ENCODE assay signal across 15 cellular contexts in genomic region chr2:221614274-221614673, GRCh38. TPM values are rescaled to one million over a fixed set of nuclear protein-coding genes. Genes with fewer than 3 reads are reported as not detected.
DNase-seq lines count a peak whose midpoint lies in the region; ATAC-seq and TF ChIP-seq lines count a peak whose summit lies in the region.
"Had no signal": no experiment of that assay in that cellular context is flagged by ENCODE, and none has a peak within 500 bp of the region (broad histone marks: within the 10 kb centered on the region; RNA-seq: fewer than 3 reads in every experiment).

No MANE protein-coding gene starts in this region.

- H3K36me3 ChIP-seq in endodermal cell (ENCODE audit: control insufficient read depth, insufficient read depth, low read length) (no peaks in the 10 kb centered on the region), mesendoderm (ENCODE audit: control insufficient read depth, insufficient read depth, low read length) (no peaks in the 10 kb centered on the region)
- H3K36me3 ChIP-seq: HAP-1 had no signal

- WGBS in endodermal cell (ENCODE audit: insufficient coverage in 1 of 2, insufficient read length in 1 of 2), 2 experiments = 77 to 92% methylated on average over 6 of the region's 6 CpGs
- no CpG with 5 or more reads among the region's 6 CpGs for WGBS in mesendoderm (ENCODE audit: extremely low coverage, insufficient coverage, low lambda C conversion rate)

- H3K27ac ChIP-seq in endodermal cell (ENCODE audit: low read depth, low read length) (no peak overlapping the region), mesendoderm (ENCODE audit: low read depth, low read length) (no peak overlapping the region)
- H3K27ac ChIP-seq: C4-2B, KMS-11 had no signal

- no peak overlapping the region for H3K4me2 ChIP-seq in mesendoderm (ENCODE audit: low read length)
- H3K4me2 ChIP-seq: KMS-11 had no signal

- H3K9me3 Mint-ChIP-seq in endodermal cell = no peaks in the 10 kb centered on the region
- H3K9me3 Mint-ChIP-seq: CD4-positive, alpha-beta T cell had no signal

- H3K4me3 ChIP-seq in endodermal cell (ENCODE audit: low read length) (no peak overlapping the region), mesendoderm (ENCODE audit: low read length) (no peak overlapping the region)
- H3K4me3 ChIP-seq: HAP-1 had no signal

- H3K23ac ChIP-seq in mesendoderm (ENCODE audit: low read length) = peak overlapping the region; percentile 80

- H2BK120ac ChIP-seq in mesendoderm (ENCODE audit: low read depth, low read length) = no peak overlapping the region

- peak; percentile 4 for DNase-seq in DMS53 treated with DMSO at 0.1 percent for 48 hours (lab: John Stamatoyannopoulos, UW; ENCODE audit: unreplicated experiment)
- peak; percentile 7 for DNase-seq in NCI-H510A treated with DMSO at 0.1 percent for 48 hours (lab: John Stamatoyannopoulos, UW)
- no peak for DNase-seq in endodermal cell
- DNase-seq in mesendoderm = peak; percentile 9
- DNase-seq in DMS153 (lab: John Stamatoyannopoulos, UW) = no peak
- no peak for DNase-seq in retina
- DNase-seq: AML-193; CD4-positive, alpha-beta T cell; DMS79; GDM1 had no signal

- H3K79me1 ChIP-seq in mesendoderm (ENCODE audit: low read length) = no peaks in the 10 kb centered on the region

- H3K36me3 Mint-ChIP-seq in endodermal cell (ENCODE audit: low read depth) = no peaks in the 10 kb centered on the region

- peaks cover 2% of the 10 kb centered on the region for H3K4me1 ChIP-seq in endodermal cell (ENCODE audit: control insufficient read depth, insufficient read depth, low read length)
- peaks cover 2% of the 10 kb centered on the region for H3K4me1 ChIP-seq in mesendoderm (ENCODE audit: control insufficient read depth, low read depth, low read length)

- H3K9me3 ChIP-seq in endodermal cell (ENCODE audit: control insufficient read depth, low read length) = no peaks in the 10 kb centered on the region
- H3K9me3 ChIP-seq: HAP-1 had no signal

- peak overlapping the region; percentile 49 for H3K27ac Mint-ChIP-seq in endodermal cell
- H3K27ac Mint-ChIP-seq: CD4-positive, alpha-beta T cell had no signal

- H4K5ac ChIP-seq in mesendoderm (ENCODE audit: low read length) = no peak overlapping the region

- H3K4me1 Mint-ChIP-seq in endodermal cell = peaks cover 18% of the 10 kb centered on the region

- H2BK5ac ChIP-seq in mesendoderm (ENCODE audit: low read length) = no peak overlapping the region

- H3K18ac ChIP-seq in mesendoderm (ENCODE audit: low read length) = no peak overlapping the region

- H3K4me3 Mint-ChIP-seq in endodermal cell = no peak overlapping the region
- H3K4me3 Mint-ChIP-seq: CD4-positive, alpha-beta T cell had no signal

- H3K27me3 ChIP-seq in endodermal cell (ENCODE audit: control insufficient read depth, insufficient read depth, low read length, poor library complexity, severe bottlenecking) (no peaks in the 10 kb centered on the region), mesendoderm (ENCODE audit: insufficient read depth, low read length, poor library complexity) (no peaks in the 10 kb centered on the region)

- no peak overlapping the region for H2BK15ac ChIP-seq in mesendoderm (replicated peaks; ENCODE audit: low read depth)

- no peaks in the 10 kb centered on the region for H3K79me2 ChIP-seq in mesendoderm (ENCODE audit: control insufficient read depth, insufficient read depth, low read length)

- H3K4ac ChIP-seq in mesendoderm (ENCODE audit: low read depth, low read length) = no peak overlapping the region

- no peak overlapping the region for H3K9ac ChIP-seq in endodermal cell (ENCODE audit: extremely low read depth, low read length, poor library complexity, severe bottlenecking)
- no peak overlapping the region for H3K9ac ChIP-seq in mesendoderm (ENCODE audit: low read length)
- H3K9ac ChIP-seq: KMS-11 had no signal

- H3K27me3 Mint-ChIP-seq in endodermal cell (ENCODE audit: insufficient read depth) = no peaks in the 10 kb centered on the region

- H2AK5ac ChIP-seq in mesendoderm (ENCODE audit: low read length) = no peak overlapping the region

- no peak for ATAC-seq in GM18519 (IDR thresholded peaks at IDR 0.05; ENCODE audit: low FRiP score, unreplicated experiment)
- no peak for ATAC-seq in GM21423 (IDR thresholded peaks at IDR 0.05; ENCODE audit: unreplicated experiment)

- no peak for TF ChIP-seq CTCF in endodermal cell (conservative IDR thresholded peaks at IDR 0.05)

- H4K8ac ChIP-seq in mesendoderm (ENCODE audit: low read depth, low read length) = no peak overlapping the region

- H3K56ac ChIP-seq in mesendoderm (ENCODE audit: low read length) = peak overlapping the region; percentile 60

RNA-seq across cellular contexts. Expression of gene EPHA4, which starts 42.2 kb away (rescaled TPM):
- total RNA-seq in endodermal cell = 10 to 100 TPM; 74.1 to 87.3 TPM
- 83.9 TPM for polyA plus RNA-seq in endodermal cell (2013, experiment 1 of 2)
- polyA plus RNA-seq in endodermal cell (2013, experiment 2 of 2) = 76.5 TPM
- 14.3 TPM for polyA plus RNA-seq in mesendoderm (2013, experiment 1 of 2)
- 14.8 TPM for polyA plus RNA-seq in mesendoderm (2013, experiment 2 of 2)

Comparison
In these comparisons a context has a peak if more than half of its experiments do, and no peak if none do; other contexts are left out.
1. DNase-seq: peak in DMS53 treated with DMSO at 0.1 percent for 48 hours (single experiment), NCI-H510A treated with DMSO at 0.1 percent for 48 hours (single experiment) and mesendoderm (single experiment); none in endodermal cell (single experiment), DMS153 (single experiment) and retina (single experiment).